ENCODE assay signal across 1 cellular context in genomic region chr15:82807920-82808633, GRCh38.
TF ChIP-seq lines count a peak whose summit lies in the region.

No MANE protein-coding gene starts in this region.

TF ChIP-seq in HepG2, 621 proteins besides CTCF, POLR2A, EP300 and RAD21:
- no peak for TF ChIP-seq REPIN1 (CRISPR knock-in tag; IDR thresholded peaks at IDR 0.05; ENCODE audit: borderline replicate concordance, low read depth)
- no peak for TF ChIP-seq ATF7 (IDR thresholded peaks at IDR 0.05)
- TF ChIP-seq ATF7 (CRISPR knock-in tag; IDR thresholded peaks at IDR 0.05) = no peak
- no peak for TF ChIP-seq TERF1 (CRISPR knock-in tag; IDR thresholded peaks at IDR 0.05)
- TF ChIP-seq ZNF335 (CRISPR knock-in tag; IDR thresholded peaks at IDR 0.05) = no peak
- TF ChIP-seq ZNF292 (CRISPR knock-in tag; IDR thresholded peaks at IDR 0.05; ENCODE audit: borderline replicate concordance, low read depth) = no peak
- no peak for TF ChIP-seq PHB2 (IDR thresholded peaks at IDR 0.05; ENCODE audit: partially characterized antibody)
- TF ChIP-seq NFE2 (CRISPR knock-in tag; IDR thresholded peaks at IDR 0.05) = no peak
- TF ChIP-seq MYNN (CRISPR knock-in tag; IDR thresholded peaks at IDR 0.05; ENCODE audit: low read depth) = no peak
- no peak for TF ChIP-seq THAP7 (CRISPR knock-in tag; IDR thresholded peaks at IDR 0.05)
- no peak for TF ChIP-seq HOXD1 (CRISPR knock-in tag; IDR thresholded peaks at IDR 0.05)
